Comparison of ENCODE assay signal across 29 cellular contexts in genomic region chr6:8828376-8828775, GRCh38.
"Had no signal": no experiment of that assay in that cellular context is flagged by ENCODE, and none has a peak within 500 bp of the region (broad histone marks: within the 10 kb centered on the region; RNA-seq: fewer than 3 reads in every experiment).

No MANE protein-coding gene starts in this region.

- H3K4me1 ChIP-seq: colonic mucosa, esophagus muscularis mucosa, esophagus squamous epithelium, gastrocnemius medialis, gastroesophageal sphincter, heart left ventricle, heart right ventricle had no signal

- FAIRE-seq: colon, endometrium, endothelial cell of umbilical vein, frontal cortex had no signal

- ATAC-seq: effector memory CD8-positive, alpha-beta T cell; esophagus mucosa; foreskin keratinocyte; gastrocnemius medialis; gastroesophageal sphincter; heart left ventricle; heart right ventricle had no signal

- H3K27ac ChIP-seq: colonic mucosa, coronary artery, dorsolateral prefrontal cortex, epithelial cell of prostate, esophagus muscularis mucosa, esophagus squamous epithelium, foreskin keratinocyte, gastrocnemius medialis, gastroesophageal sphincter, heart left ventricle, heart right ventricle had no signal

- H3K9me3 ChIP-seq: colonic mucosa, esophagus muscularis mucosa, esophagus squamous epithelium, gastrocnemius medialis, gastroesophageal sphincter had no signal

- H3K9me3 Mint-ChIP-seq: endodermal cell had no signal

- H3K4me3 Mint-ChIP-seq: dendritic cell treated with granulocyte-macrophage colony-stimulating factor and Interleukin-4, amounts not matched to agents 40 ng/mL and 50 ng/mL, for 4 days; effector memory CD8-positive, alpha-beta T cell; endodermal cell had no signal

- H3K4me3 ChIP-seq: colonic mucosa, coronary artery, dorsolateral prefrontal cortex, esophagus muscularis mucosa, esophagus squamous epithelium, gastrocnemius medialis, gastroesophageal sphincter, heart left ventricle, heart right ventricle had no signal

- DNase-seq: colonic mucosa; cortex of kidney; dermis blood vessel endothelial cell; dorsolateral prefrontal cortex; effector CD4-positive, alpha-beta T cell; effector CD8-positive, alpha-beta T cell; effector memory CD4-positive, alpha-beta T cell; effector memory CD8-positive, alpha-beta T cell; endodermal cell; erythroblast; esophagus squamous epithelium; foreskin fibroblast; foreskin keratinocyte; foreskin melanocyte; gastrocnemius medialis; glutamatergic neuron; head of caudate nucleus; heart left ventricle; heart right ventricle had no signal

- H3K27me3 ChIP-seq: colonic mucosa, dorsolateral prefrontal cortex, esophagus muscularis mucosa, esophagus squamous epithelium, foreskin keratinocyte, gastrocnemius medialis, gastroesophageal sphincter, heart left ventricle, heart right ventricle had no signal

- H3K27ac Mint-ChIP-seq: dendritic cell treated with granulocyte-macrophage colony-stimulating factor and Interleukin-4, amounts not matched to agents 40 ng/mL and 50 ng/mL, for 4 days; effector memory CD8-positive, alpha-beta T cell; endodermal cell had no signal

- H3K36me3 ChIP-seq: colonic mucosa, esophagus muscularis mucosa, esophagus squamous epithelium, gastrocnemius medialis, gastroesophageal sphincter, heart left ventricle, heart right ventricle had no signal

- H3K27me3 Mint-ChIP-seq: dendritic cell treated with granulocyte-macrophage colony-stimulating factor and Interleukin-4, amounts not matched to agents 40 ng/mL and 50 ng/mL, for 4 days; effector memory CD8-positive, alpha-beta T cell had no signal
